In the genomic region with DNA sequence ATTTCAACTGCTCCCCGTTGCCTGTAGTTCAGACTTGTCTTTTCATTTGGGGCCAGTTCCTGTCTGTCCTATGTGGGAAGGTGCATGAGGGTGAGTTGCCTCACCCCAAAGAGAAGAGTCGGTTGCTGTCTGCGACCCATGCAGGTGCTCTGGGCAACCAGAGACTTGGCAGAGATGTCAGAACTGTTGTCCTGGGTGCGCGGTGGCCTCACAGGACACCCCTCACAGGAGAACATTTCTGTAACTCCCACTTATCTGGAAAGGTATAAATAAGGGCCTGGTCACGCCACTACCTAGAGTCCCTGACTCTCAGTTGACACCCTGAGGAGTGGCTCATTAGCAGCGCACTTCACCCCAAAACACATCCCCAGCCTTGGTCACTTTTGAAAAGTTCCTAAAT, we compare ENCODE assay signal across 1 cellular context.
TF ChIP-seq lines count a peak whose summit lies in the region.

No MANE protein-coding gene starts in this region.

TF ChIP-seq in HepG2, 621 proteins besides CTCF, POLR2A, EP300 and RAD21:
- TF ChIP-seq KDM4B (CRISPR knock-in tag; IDR thresholded peaks at IDR 0.05) (no peak), ZNF816 (CRISPR knock-in tag; IDR thresholded peaks at IDR 0.05; ENCODE audit: borderline replicate concordance) (no peak), THAP11 (CRISPR knock-in tag; IDR thresholded peaks at IDR 0.05) (no peak), TCF7L2 (IDR thresholded peaks at IDR 0.05; ENCODE audit: low read depth, low read length) (no peak), ZNF674 (CRISPR knock-in tag; IDR thresholded peaks at IDR 0.05; ENCODE audit: low read depth) (no peak), TAF1 (CRISPR knock-in tag; IDR thresholded peaks at IDR 0.05) (no peak), ZNF501 (CRISPR knock-in tag; IDR thresholded peaks at IDR 0.05) (no peak), MAFG (CRISPR knock-in tag; IDR thresholded peaks at IDR 0.05) (no peak), ZIK1 (CRISPR knock-in tag; IDR thresholded peaks at IDR 0.05; ENCODE audit: borderline replicate concordance, low read depth) (no peak), HMG20B (CRISPR knock-in tag; conservative IDR thresholded peaks at IDR 0.05) (no peak), SALL1 (CRISPR knock-in tag; IDR thresholded peaks at IDR 0.05) (no peak)
- TF ChIP-seq, protein P1, sequence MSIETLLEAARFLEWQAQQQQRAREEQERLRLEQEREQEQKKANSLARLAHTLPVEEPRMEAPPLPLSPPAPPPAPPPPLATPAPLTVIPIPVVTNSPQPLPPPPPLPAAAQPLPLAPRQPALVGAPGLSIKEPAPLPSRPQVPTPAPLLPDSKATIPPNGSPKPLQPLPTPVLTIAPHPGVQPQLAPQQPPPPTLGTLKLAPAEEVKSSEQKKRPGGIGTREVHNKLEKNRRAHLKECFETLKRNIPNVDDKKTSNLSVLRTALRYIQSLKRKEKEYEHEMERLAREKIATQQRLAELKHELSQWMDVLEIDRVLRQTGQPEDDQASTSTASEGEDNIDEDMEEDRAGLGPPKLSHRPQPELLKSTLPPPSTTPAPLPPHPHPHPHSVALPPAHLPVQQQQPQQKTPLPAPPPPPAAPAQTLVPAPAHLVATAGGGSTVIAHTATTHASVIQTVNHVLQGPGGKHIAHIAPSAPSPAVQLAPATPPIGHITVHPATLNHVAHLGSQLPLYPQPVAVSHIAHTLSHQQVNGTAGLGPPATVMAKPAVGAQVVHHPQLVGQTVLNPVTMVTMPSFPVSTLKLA (IDR thresholded peaks at IDR 0.05): no peak
- TF ChIP-seq, protein P2, sequence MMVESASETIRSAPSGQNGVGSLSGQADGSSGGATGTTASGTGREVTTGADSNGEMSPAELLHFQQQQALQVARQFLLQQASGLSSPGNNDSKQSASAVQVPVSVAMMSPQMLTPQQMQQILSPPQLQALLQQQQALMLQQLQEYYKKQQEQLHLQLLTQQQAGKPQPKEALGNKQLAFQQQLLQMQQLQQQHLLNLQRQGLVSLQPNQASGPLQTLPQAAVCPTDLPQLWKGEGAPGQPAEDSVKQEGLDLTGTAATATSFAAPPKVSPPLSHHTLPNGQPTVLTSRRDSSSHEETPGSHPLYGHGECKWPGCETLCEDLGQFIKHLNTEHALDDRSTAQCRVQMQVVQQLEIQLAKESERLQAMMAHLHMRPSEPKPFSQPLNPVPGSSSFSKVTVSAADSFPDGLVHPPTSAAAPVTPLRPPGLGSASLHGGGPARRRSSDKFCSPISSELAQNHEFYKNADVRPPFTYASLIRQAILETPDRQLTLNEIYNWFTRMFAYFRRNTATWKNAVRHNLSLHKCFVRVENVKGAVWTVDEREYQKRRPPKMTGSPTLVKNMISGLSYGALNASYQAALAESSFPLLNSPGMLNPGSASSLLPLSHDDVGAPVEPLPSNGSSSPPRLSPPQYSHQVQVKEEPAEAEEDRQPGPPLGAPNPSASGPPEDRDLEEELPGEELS (CRISPR knock-in tag; IDR thresholded peaks at IDR 0.05): no peak
- TF ChIP-seq, protein P3, sequence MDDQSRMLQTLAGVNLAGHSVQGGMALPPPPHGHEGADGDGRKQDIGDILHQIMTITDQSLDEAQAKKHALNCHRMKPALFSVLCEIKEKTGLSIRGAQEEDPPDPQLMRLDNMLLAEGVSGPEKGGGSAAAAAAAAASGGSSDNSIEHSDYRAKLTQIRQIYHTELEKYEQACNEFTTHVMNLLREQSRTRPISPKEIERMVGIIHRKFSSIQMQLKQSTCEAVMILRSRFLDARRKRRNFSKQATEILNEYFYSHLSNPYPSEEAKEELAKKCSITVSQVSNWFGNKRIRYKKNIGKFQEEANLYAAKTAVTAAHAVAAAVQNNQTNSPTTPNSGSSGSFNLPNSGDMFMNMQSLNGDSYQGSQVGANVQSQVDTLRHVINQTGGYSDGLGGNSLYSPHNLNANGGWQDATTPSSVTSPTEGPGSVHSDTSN (CRISPR knock-in tag; IDR thresholded peaks at IDR 0.05; ENCODE audit: borderline replicate concordance): no peak
